9 cellular contexts compared by ENCODE assay signal in genomic region chr22:30289980-30290313, GRCh38. TPM values are rescaled to one million over a fixed set of nuclear protein-coding genes. Genes with fewer than 3 reads are reported as not detected.
DNase-seq lines count a peak whose midpoint lies in the region; ATAC-seq and TF ChIP-seq lines count a peak whose summit lies in the region.
"Had no signal": no experiment of that assay in that cellular context is flagged by ENCODE, and none has a peak within 500 bp of the region (broad histone marks: within the 10 kb centered on the region; RNA-seq: fewer than 3 reads in every experiment).

No MANE protein-coding gene starts in this region.

- peak overlapping the region; percentile 61 to 82 (median 73); a peak in 17 of 20 replicates for H3K4me3 ChIP-seq in BLaER1 treated with 17β-estradiol and CSF1 and Interleukin-3, amounts not matched to agents 10 nM and 100 nM
- H3K4me3 ChIP-seq in HEK293 (ENCODE audit: low read depth, low read length), result peak overlapping the region; percentile 10; the same call in 1 of the 2 replicates

- TF ChIP-seq CTCF in HEK293 (tag by site-specific recombination; IDR thresholded peaks at IDR 0.05) (no peak), WTC11 (IDR thresholded peaks at IDR 0.05) (no peak)

- H3K9ac ChIP-seq in BLaER1 treated with 17β-estradiol and CSF1 and Interleukin-3, amounts not matched to agents 10 nM and 100 nM, result peak overlapping the region; percentile 49 to 83 (median 76); a peak in 20 of 22 replicates

- peak overlapping the region; percentile 96 to 100 (median 99) for H3K4me2 ChIP-seq in BLaER1 treated with 17β-estradiol and CSF1 and Interleukin-3, amounts not matched to agents 10 nM and 100 nM

- peak overlapping the region in 10 of 11 experiments; percentile 48 to 89 (median 80); a peak in 20 of 22 replicates for H3K27ac ChIP-seq in BLaER1 treated with 17β-estradiol and CSF1 and Interleukin-3, amounts not matched to agents 10 nM and 100 nM
- no peak overlapping the region for H3K27ac ChIP-seq in HEK293 (ENCODE audit: extremely low read depth, low read depth, low read length)

- DNase-seq in WTC11 (ENCODE audit: low spot score), result no peak
- DNase-seq in left ventricle myocardium superior, result no peak
- DNase-seq in stimulated activated effector memory CD8-positive, alpha-beta T cell treated with anti-CD3 and anti-CD28 coated beads, Interleukin-12 subunit alpha, Interleukin-12 subunit beta, amount 100 ng/mL, for 72 hours (ENCODE audit: low spot score in 2 of 2), result no peak
- DNase-seq in SIG-M5 treated with dmso at 0.1 percent for 504 hours (lab: John Stamatoyannopoulos, UW; ENCODE audit: unreplicated experiment), result no peak
- DNase-seq in T1000 (lab: John Stamatoyannopoulos, UW), result no peak

- no peaks in the 10 kb centered on the region for H3K27me3 ChIP-seq in BLaER1 treated with 17β-estradiol and CSF1 and Interleukin-3, amounts not matched to agents 10 nM and 100 nM

- peaks cover 64 to 89% (median 70%) of the 10 kb centered on the region in 10 experiments for H3K4me1 ChIP-seq in BLaER1 treated with 17β-estradiol and CSF1 and Interleukin-3, amounts not matched to agents 10 nM and 100 nM
- no peaks in the 10 kb centered on the region; the same call in 1 of the 2 replicates for H3K4me1 ChIP-seq in HEK293 (ENCODE audit: control insufficient read depth, insufficient read depth, low read length)

- H3K36me3 Mint-ChIP-seq in WTC11, result no peaks in the 10 kb centered on the region
- peaks cover 34% of the 10 kb centered on the region for H3K36me3 Mint-ChIP-seq in stimulated activated effector memory CD8-positive, alpha-beta T cell treated with anti-CD3 and anti-CD28 coated beads, Interleukin-12 subunit alpha, Interleukin-12 subunit beta, amount 100 ng/mL, for 72 hours

- peaks cover 3% of the 10 kb centered on the region for H3K27me3 Mint-ChIP-seq in WTC11 (ENCODE audit: low read depth)

- no peaks in the 10 kb centered on the region for H3K9me3 Mint-ChIP-seq in WTC11
- no peaks in the 10 kb centered on the region for H3K9me3 Mint-ChIP-seq in stimulated activated effector memory CD8-positive, alpha-beta T cell treated with anti-CD3 and anti-CD28 coated beads, Interleukin-12 subunit alpha, Interleukin-12 subunit beta, amount 100 ng/mL, for 72 hours

- peak overlapping the region; percentile 80 for H3K4me3 Mint-ChIP-seq in WTC11
- H3K4me3 Mint-ChIP-seq in stimulated activated effector memory CD8-positive, alpha-beta T cell treated with anti-CD3 and anti-CD28 coated beads, Interleukin-12 subunit alpha, Interleukin-12 subunit beta, amount 100 ng/mL, for 72 hours, result peak overlapping the region; percentile 84

- H3K4me1 Mint-ChIP-seq in WTC11, result peaks cover 11% of the 10 kb centered on the region
- H3K4me1 Mint-ChIP-seq in stimulated activated effector memory CD8-positive, alpha-beta T cell treated with anti-CD3 and anti-CD28 coated beads, Interleukin-12 subunit alpha, Interleukin-12 subunit beta, amount 100 ng/mL, for 72 hours, result peaks cover 49% of the 10 kb centered on the region

- peak overlapping the region; percentile 53; the same call in 1 of the 2 replicates for H3K27ac Mint-ChIP-seq in WTC11
- H3K27ac Mint-ChIP-seq in stimulated activated effector memory CD8-positive, alpha-beta T cell treated with anti-CD3 and anti-CD28 coated beads, Interleukin-12 subunit alpha, Interleukin-12 subunit beta, amount 100 ng/mL, for 72 hours, result peak overlapping the region; percentile 90

- ATAC-seq in WTC11 (peak; percentile 13), left ventricle myocardium superior (peak; percentile 4), HG02970 (IDR thresholded peaks at IDR 0.05; ENCODE audit: low FRiP score, unreplicated experiment) (no peak)
- ATAC-seq in stimulated activated effector memory CD8-positive, alpha-beta T cell treated with anti-CD3 and anti-CD28 coated beads, Interleukin-12 subunit alpha, Interleukin-12 subunit beta, amount 100 ng/mL, for 72 hours, result peak; percentile 41

- intact Hi-C loops in left ventricle myocardium superior (cut with micrococcal nuclease), result loop anchor here (5.0 to 10.0 kb wide), 2 partner anchors 55 to 97 kb away; partner anchors contain the start of gene RNF215

- no peaks in the 10 kb centered on the region for H3K9me3 ChIP-seq in BLaER1 treated with 17β-estradiol and CSF1 and Interleukin-3, amounts not matched to agents 10 nM and 100 nM (replicated peaks in 1 of 11)
- no peaks in the 10 kb centered on the region for H3K9me3 ChIP-seq in HEK293 (ENCODE audit: control insufficient read depth, insufficient read depth, low read depth, low read length)

- POLR2A ChIA-PET in HEK293 (lab: Yijun Ruan, JAX), result interaction anchor here (0.6 to 4.2 kb wide), 6 partner anchors 20 to 121 kb away, joined by 3 to 34 read pairs (median 5); partner anchors contain the start of genes CCDC157, SEC14L2, SF3A1 and TBC1D10A
- POLR2A ChIA-PET in WTC11 (lab: Charles Lee), result interaction anchor here (0.5 to 1.9 kb wide), 4 partner anchors 9 to 44 kb away, joined by 3 to 7 read pairs (median 4); partner anchors contain the start of gene TBC1D10A

- peaks cover 0 to 29% (median 0%) of the 10 kb centered on the region in 11 experiments; a peak in 3 of 22 replicates for H4K20me1 ChIP-seq in BLaER1 treated with 17β-estradiol and CSF1 and Interleukin-3, amounts not matched to agents 10 nM and 100 nM

- peaks cover 19 to 40% (median 32%) of the 10 kb centered on the region in 11 experiments; a peak in 21 of 22 replicates for H3K36me3 ChIP-seq in BLaER1 treated with 17β-estradiol and CSF1 and Interleukin-3, amounts not matched to agents 10 nM and 100 nM
- H3K36me3 ChIP-seq in HEK293 (ENCODE audit: control insufficient read depth in 2 of 2, insufficient read depth in 1 of 2, low read length in 2 of 2), result peaks cover 0 to 46% of the 10 kb centered on the region in 2 experiments; a peak in 1 of 3 replicates

- CTCF ChIA-PET in HEK293 (lab: Yijun Ruan, JAX), result interaction anchor here (3.0 to 3.8 kb wide), 6 partner anchors 29 to 100 kb away, joined by 13 to 80 read pairs (median 31); partner anchors contain the start of genes RNF215 and TBC1D10A
- CTCF ChIA-PET in WTC11 (lab: Charles Lee), result interaction anchor here (1.0 to 6.3 kb wide), 12 partner anchors 11 to 600 kb away, joined by 3 to 193 read pairs (median 20); partner anchors contain the start of genes MTFP1, RNF215 and TBC1D10A

TF ChIP-seq in HEK293, 187 proteins besides CTCF, POLR2A, EP300 and RAD21:
- TF ChIP-seq ZNF660 (tag by site-specific recombination; IDR thresholded peaks at IDR 0.05), result no peak
- TF ChIP-seq ZBTB20 (tag by site-specific recombination; IDR thresholded peaks at IDR 0.05), result peak; percentile 53; the same call in 1 of the 2 replicates
- TF ChIP-seq MYNN (tag by site-specific recombination; IDR thresholded peaks at IDR 0.05; ENCODE audit: borderline replicate concordance), result peak; percentile 65
- no peak for TF ChIP-seq ZNF280D (tag by site-specific recombination; IDR thresholded peaks at IDR 0.05)
TF ChIP-seq in HEK293: peak in this region for 2.

TF ChIP-seq in WTC11, 78 proteins besides CTCF, POLR2A, EP300 and RAD21:
- TF ChIP-seq ATF1 (CRISPR knock-in tag; IDR thresholded peaks at IDR 0.05) (no peak), TEAD1 (CRISPR knock-in tag; IDR thresholded peaks at IDR 0.05) (no peak)

RNA-seq across cellular contexts. Expression of gene CASTOR1, which starts 0.6 kb away (rescaled TPM):
- total RNA-seq in WTC11 (2021) (15.8 to 18.6 TPM (median 16.0 TPM) in 3 replicates), left ventricle myocardium superior (7.6 TPM)

RNA-seq across cellular contexts. Expression of gene OSM, which starts 23.3 kb away (rescaled TPM):
- total RNA-seq in WTC11 (2021), result not detected in 3 replicates
- total RNA-seq in left ventricle myocardium superior, result not detected
- total RNA-seq: renal cortical epithelial cell had no signal

RNA-seq across cellular contexts. Expression of gene TBC1D10A, which starts 36.8 kb away (rescaled TPM):
- total RNA-seq in WTC11 (2021) (7.5 to 11.1 TPM (median 9.6 TPM) in 3 replicates), left ventricle myocardium superior (6.2 TPM)

RNA-seq across cellular contexts. Expression of gene LIF, which starts 43.4 kb away (rescaled TPM):
- 4.6 to 7.2 TPM (median 6.1 TPM) in 3 replicates for total RNA-seq in WTC11 (2021)
- 0.64 TPM for total RNA-seq in left ventricle myocardium superior
